Comparison of ENCODE assay signal across 16 cellular contexts in the genomic region with DNA sequence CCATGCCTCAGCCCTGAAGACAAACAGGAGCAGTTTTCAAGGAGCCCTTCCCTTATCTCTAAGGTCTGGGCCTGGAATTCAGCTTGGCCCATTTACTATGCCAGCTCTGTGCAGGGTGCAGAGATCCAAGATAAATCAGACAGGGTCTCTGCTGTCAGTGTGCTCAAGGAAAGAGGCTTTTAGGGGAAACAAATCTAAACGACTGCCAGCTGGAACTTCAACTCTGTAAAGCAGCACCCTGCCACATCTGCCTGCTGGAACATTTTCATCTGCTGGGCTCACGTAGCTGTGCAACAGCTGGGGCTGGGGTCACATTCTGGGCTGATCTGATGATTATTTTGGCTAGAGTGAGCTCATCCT. TPM values are rescaled to one million over a fixed set of nuclear protein-coding genes. Genes with fewer than 3 reads are reported as not detected.
A peak's percentile ranks its signal among the peaks of the same experiment; 100 is the strongest.
DNase-seq lines count a peak whose midpoint lies in the region; ATAC-seq and TF ChIP-seq lines count a peak whose summit lies in the region.
"Had no signal": no experiment of that assay in that cellular context is flagged by ENCODE, and none has a peak within 500 bp of the region (broad histone marks: within the 10 kb centered on the region; RNA-seq: fewer than 3 reads in every experiment).

No MANE protein-coding gene starts in this region.

- H3K36me3 ChIP-seq in Peyer's patch (no peaks in the 10 kb centered on the region), esophagus squamous epithelium (no peaks in the 10 kb centered on the region), mesendoderm (ENCODE audit: control insufficient read depth, insufficient read depth, low read length) (no peaks in the 10 kb centered on the region), transverse colon (no peaks in the 10 kb centered on the region)
- H3K36me3 ChIP-seq in effector memory CD4-positive, alpha-beta T cell (ENCODE audit: control insufficient read depth, insufficient read depth, low read length): no peaks in the 10 kb centered on the region
- H3K36me3 ChIP-seq: WERI-Rb-1 had no signal

- no peak overlapping the region for H2BK120ac ChIP-seq in mesendoderm (ENCODE audit: low read depth, low read length)

- DNase-seq in Peyer's patch: no peak
- DNase-seq in esophagus squamous epithelium (lab: John Stamatoyannopoulos, UW): no peak
- DNase-seq in mesendoderm: peak; percentile 34
- no peak for DNase-seq in transverse colon
- no peak for DNase-seq in effector memory CD4-positive, alpha-beta T cell
- DNase-seq in posterior vena cava (ENCODE audit: low spot score): no peak
- DNase-seq in hepatic stellate cell (ENCODE audit: low spot score): no peak
- DNase-seq: activated naive CD8-positive, alpha-beta T cell treated with anti-CD3 and anti-CD28 coated beads, Interleukin-2, amount 10 ng/mL, durations not matched to agents 7 days and 5 days; NCI-H187; NCI-H82; WERI-Rb-1 had no signal

- no peak overlapping the region for H2BK15ac ChIP-seq in mesendoderm (replicated peaks; ENCODE audit: low read depth)

- H3K79me1 ChIP-seq in mesendoderm (ENCODE audit: low read length): no peaks in the 10 kb centered on the region

- in situ Hi-C loops in transverse colon (cut with MboI; ENCODE audit: low pct_ligation_motif_present in 1 of 4, low pct_unique_long_range_greater_than_20kb in 1 of 4, low sequenced_read_pairs in 3 of 4): no loop called here

- H3K9me3 ChIP-seq in Peyer's patch (no peaks in the 10 kb centered on the region), esophagus squamous epithelium (no peaks in the 10 kb centered on the region), transverse colon (no peaks in the 10 kb centered on the region)
- H3K9me3 ChIP-seq in effector memory CD4-positive, alpha-beta T cell (ENCODE audit: control insufficient read depth, low read length): no peaks in the 10 kb centered on the region

- no peak overlapping the region for H4K5ac ChIP-seq in mesendoderm (ENCODE audit: low read length)

- intact Hi-C loops in esophagus squamous epithelium (cut with DNase I) (no loop called here), transverse colon (cut with DNase I; ENCODE audit: low total_unique reads) (loop anchor here (2.0 kb wide), 1 partner anchor 298 kb away; no protein-coding TSS in a partner anchor), posterior vena cava (cut with DNase I) (no loop called here)

- H3K27me3 ChIP-seq in Peyer's patch (no peaks in the 10 kb centered on the region), esophagus squamous epithelium (no peaks in the 10 kb centered on the region), mesendoderm (ENCODE audit: insufficient read depth, low read length, poor library complexity) (no peaks in the 10 kb centered on the region), transverse colon (no peaks in the 10 kb centered on the region)
- no peaks in the 10 kb centered on the region for H3K27me3 ChIP-seq in effector memory CD4-positive, alpha-beta T cell (replicated peaks; ENCODE audit: control insufficient read depth, insufficient read depth, low read length, poor library complexity, severe bottlenecking)

- H3K4me3 ChIP-seq in Peyer's patch (peak overlapping the region in 2 of 4 donors; percentile 22 to 25), esophagus squamous epithelium (no peak overlapping the region), mesendoderm (ENCODE audit: low read length) (no peak overlapping the region), transverse colon (peak overlapping the region in 1 of 4 donors; percentile 17)
- H3K4me3 ChIP-seq in effector memory CD4-positive, alpha-beta T cell (ENCODE audit: insufficient read depth, low read depth, low read length, poor library complexity, severe bottlenecking): no peak overlapping the region
- H3K4me3 ChIP-seq: coronary artery, SK-N-MC, skin epidermis had no signal

- H3K4me1 ChIP-seq in Peyer's patch (peaks cover 0 to 59% (median 2%) of the 10 kb centered on the region in 4 donors), esophagus squamous epithelium (peaks cover 17 to 66% (median 29%) of the 10 kb centered on the region in 3 donors), mesendoderm (ENCODE audit: control insufficient read depth, low read depth, low read length) (peaks cover 6% of the 10 kb centered on the region), transverse colon (peaks cover 12 to 56% (median 33%) of the 10 kb centered on the region in 4 donors)
- H3K4me1 ChIP-seq in effector memory CD4-positive, alpha-beta T cell (ENCODE audit: control insufficient read depth, insufficient read depth, low read length, poor library complexity, severe bottlenecking): no peaks in the 10 kb centered on the region

- H3K4me2 ChIP-seq in mesendoderm (ENCODE audit: low read length): no peak overlapping the region
- H3K4me2 ChIP-seq: KMS-11 had no signal

- peak overlapping the region in 3 of 4 donors; percentile 72 to 88 (median 87) for H3K27ac ChIP-seq in Peyer's patch
- H3K27ac ChIP-seq in esophagus squamous epithelium: peak overlapping the region; percentile 76 to 90 (median 86)
- no peak overlapping the region for H3K27ac ChIP-seq in mesendoderm (ENCODE audit: low read depth, low read length)
- H3K27ac ChIP-seq in transverse colon: peak overlapping the region; percentile 77 to 89 (median 86)
- H3K27ac ChIP-seq in effector memory CD4-positive, alpha-beta T cell (ENCODE audit: insufficient read depth, low read length, poor library complexity, severe bottlenecking): no peak overlapping the region
- H3K27ac ChIP-seq: coronary artery, KMS-11, SK-N-MC, WERI-Rb-1 had no signal

- no peak overlapping the region for H4K8ac ChIP-seq in mesendoderm (ENCODE audit: low read depth, low read length)

- no peak for TF ChIP-seq EP300 in transverse colon (IDR thresholded peaks at IDR 0.05; ENCODE audit: low read depth)

- no peak overlapping the region for H3K18ac ChIP-seq in mesendoderm (ENCODE audit: low read length)

- no peak overlapping the region for H3K23ac ChIP-seq in mesendoderm (ENCODE audit: low read length)

- no peak overlapping the region for H3K4ac ChIP-seq in mesendoderm (ENCODE audit: low read depth, low read length)

- 7 to 8% methylated on average over 2 of the region's 2 CpGs for WGBS in esophagus squamous epithelium, 2 donors
- no CpG with 5 or more reads among the region's 2 CpGs for WGBS in mesendoderm (ENCODE audit: extremely low coverage, insufficient coverage, low lambda C conversion rate)
- 55% methylated on average over 2 of the region's 2 CpGs; no CpG with 5 or more reads in 1 of the 2 donors for WGBS in transverse colon (ENCODE audit: low coverage in 1 of 2), 2 donors

- TF ChIP-seq CTCF in Peyer's patch (IDR thresholded peaks at IDR 0.05): no peak
- TF ChIP-seq CTCF in esophagus squamous epithelium (IDR thresholded peaks at IDR 0.05): no peak
- no peak for TF ChIP-seq CTCF in transverse colon (IDR thresholded peaks at IDR 0.05)

- no peak overlapping the region for H3K9ac ChIP-seq in mesendoderm (ENCODE audit: low read length)
- H3K9ac ChIP-seq: KMS-11 had no signal

- no peaks in the 10 kb centered on the region for H3K79me2 ChIP-seq in mesendoderm (ENCODE audit: control insufficient read depth, insufficient read depth, low read length)

- no peak overlapping the region for H2AK5ac ChIP-seq in mesendoderm (ENCODE audit: low read length)

- no peak for ATAC-seq in GM21717 (IDR thresholded peaks at IDR 0.05; ENCODE audit: unreplicated experiment)

- no peak overlapping the region for H3K56ac ChIP-seq in mesendoderm (ENCODE audit: low read length)

- no peak overlapping the region for H2BK5ac ChIP-seq in mesendoderm (ENCODE audit: low read length)

- TF ChIP-seq POLR2A in Peyer's patch (IDR thresholded peaks at IDR 0.05): no peak
- TF ChIP-seq POLR2A in esophagus squamous epithelium (IDR thresholded peaks at IDR 0.05): no peak
- TF ChIP-seq POLR2A in transverse colon (IDR thresholded peaks at IDR 0.05): no peak

RNA-seq across cellular contexts. Expression of a gene that starts 19.8 kb away (rescaled TPM):
- total RNA-seq in Peyer's patch (100 to 1,000 TPM in 2 of 4 donors, 10 to 100 TPM in 2; 75.9 to 143 (median 106) TPM), esophagus squamous epithelium (100 to 1,000 TPM; 265 to 388 (median 325) TPM), transverse colon (100 to 1,000 TPM; 206 to 406 (median 262) TPM), posterior vena cava (not detected)
- polyA plus RNA-seq in mesendoderm (2013, experiment 1 of 2): 0.06 TPM
- polyA plus RNA-seq in mesendoderm (2013, experiment 2 of 2): not detected
- total RNA-seq: activated naive CD8-positive, alpha-beta T cell treated with anti-CD3 and anti-CD28 coated beads, Interleukin-2, amount 10 ng/mL, durations not matched to agents 7 days and 5 days had no signal

Comparison
In these comparisons a context has a peak if more than half of its experiments do, and no peak if none do; other contexts are left out.
1. H3K27ac ChIP-seq: peak in Peyer's patch (3 of 4), esophagus squamous epithelium (4 of 4) and transverse colon (4 of 4); none in mesendoderm (single experiment) and effector memory CD4-positive, alpha-beta T cell (single experiment).
2. RNA of a gene that starts 19.8 kb away (total RNA-seq): 265 to 388 TPM in esophagus squamous epithelium, 206 to 406 TPM in transverse colon and 75.9 to 143 TPM in Peyer's patch; not detected in posterior vena cava; every median in the first group is over 10 times any median in the second.